Comparison of ENCODE assay signal across 9 cellular contexts in the genomic region with DNA sequence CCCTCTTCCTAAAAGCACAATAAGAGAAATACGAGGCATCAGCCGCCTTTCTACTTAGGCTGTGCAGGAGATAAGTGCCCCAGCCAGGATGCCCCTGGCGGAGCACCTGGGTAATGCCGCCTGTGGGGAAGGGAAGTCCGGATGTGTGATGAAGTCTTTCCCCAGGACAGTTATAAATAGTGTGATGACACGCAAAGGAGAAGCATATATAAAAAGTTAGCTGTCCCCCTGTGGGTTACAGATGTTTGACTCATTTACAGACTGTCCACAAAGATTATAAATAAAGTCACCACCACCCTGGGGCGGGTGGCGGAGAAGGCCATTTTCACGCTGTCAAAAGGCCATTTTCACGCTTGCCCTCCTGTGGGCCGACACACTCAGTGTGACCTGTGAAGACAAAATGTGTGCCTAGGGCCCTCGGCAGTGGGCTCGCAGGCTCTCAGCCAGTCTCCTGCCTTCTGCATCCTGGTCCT. TPM values are rescaled to one million over a fixed set of nuclear protein-coding genes. Genes with fewer than 3 reads are reported as not detected.
DNase-seq lines count a peak whose midpoint lies in the region; ATAC-seq, FAIRE-seq and TF ChIP-seq lines count a peak whose summit lies in the region.
"Had no signal": no experiment of that assay in that cellular context is flagged by ENCODE, and none has a peak within 500 bp of the region (broad histone marks: within the 10 kb centered on the region; RNA-seq: fewer than 3 reads in every experiment).

No MANE protein-coding gene starts in this region.

- H3K4me1 Mint-ChIP-seq in immature natural killer cell, result peaks cover 0 to 3% of the 10 kb centered on the region in 2 donors

- H3K4me3 Mint-ChIP-seq in immature natural killer cell, result no peak overlapping the region

- no peaks in the 10 kb centered on the region for H3K36me3 Mint-ChIP-seq in immature natural killer cell

- H3K4me1 ChIP-seq in thoracic aorta (ENCODE audit: control insufficient read depth in 1 of 2, low read depth in 2 of 2), result peaks cover 0 to 8% of the 10 kb centered on the region in 2 donors
- H3K4me1 ChIP-seq in esophagus muscularis mucosa, result peaks cover 17 to 28% (median 21%) of the 10 kb centered on the region in 4 donors

- H3K9me3 ChIP-seq in thoracic aorta (no peaks in the 10 kb centered on the region), esophagus muscularis mucosa (no peaks in the 10 kb centered on the region)

- 77% methylated on average over 13 of the region's 13 CpGs for WGBS in esophagus muscularis mucosa

- no peak overlapping the region for H3K27ac Mint-ChIP-seq in immature natural killer cell

- no peaks in the 10 kb centered on the region for H3K9me3 Mint-ChIP-seq in immature natural killer cell

- TF ChIP-seq CTCF in NB4 (IDR thresholded peaks at IDR 0.05; ENCODE audit: low read depth, low read length) (peak; percentile 77), thoracic aorta (IDR thresholded peaks at IDR 0.05) (peak; percentile 9), esophagus muscularis mucosa (IDR thresholded peaks at IDR 0.05) (peak in 1 of 3 experiments; percentile 45)

- H3K27me3 ChIP-seq in thoracic aorta (replicated peaks; ENCODE audit: insufficient read depth) (no peaks in the 10 kb centered on the region), esophagus muscularis mucosa (peaks cover 0 to 27% (median 0%) of the 10 kb centered on the region in 4 donors)

- no peaks in the 10 kb centered on the region for H3K36me3 ChIP-seq in thoracic aorta
- H3K36me3 ChIP-seq in esophagus muscularis mucosa, result no peaks in the 10 kb centered on the region

- TF ChIP-seq EP300 in esophagus muscularis mucosa (IDR thresholded peaks at IDR 0.05), result no peak

- peak; percentile 58 for DNase-seq in COLO829 (ENCODE audit: low spot score)
- DNase-seq in GM19239 (ENCODE audit: insufficient read length, low spot score), result no peak
- peak; percentile 89 for DNase-seq in NB4 (ENCODE audit: low read depth)
- peak; percentile 25 to 32 for DNase-seq in activated CD4-positive, alpha-beta T cell treated with anti-CD3 and anti-CD28 coated beads, Interleukin-2, amount 50 U/mL, for 4 hours
- peak; percentile 54 for DNase-seq in left ventricle myocardium superior
- no peak for DNase-seq in thoracic aorta (ENCODE audit: low spot score)
- DNase-seq in esophagus muscularis mucosa (ENCODE audit: extremely low spot score), result no peak
- no peak for DNase-seq in immature natural killer cell
- DNase-seq: left cardiac atrium had no signal

- ATAC-seq in left ventricle myocardium superior, result peak; percentile 42
- ATAC-seq in thoracic aorta (ENCODE audit: insufficient number of reproducible peaks, low FRiP score, low read depth), result no peak

- H3K27ac ChIP-seq in thoracic aorta (no peak overlapping the region), esophagus muscularis mucosa (replicated peaks in 1 of 4) (peak overlapping the region in 1 of 4 donors; percentile 30)

- peak; percentile 100 for FAIRE-seq in GM19239 (lab: Jason Lieb, UNC)

- TF ChIP-seq POLR2A in NB4 (IDR thresholded peaks at IDR 0.05; ENCODE audit: extremely low read depth, insufficient read length), result no peak
- no peak for TF ChIP-seq POLR2A in esophagus muscularis mucosa (IDR thresholded peaks at IDR 0.05; ENCODE audit: low read depth)

- intact Hi-C loops in left ventricle myocardium superior (cut with micrococcal nuclease), result loop anchor here (10.0 kb wide), 1 partner anchor 99 kb away; no protein-coding TSS in a partner anchor
- intact Hi-C loops in esophagus muscularis mucosa (cut with DNase I), result no loop called here

- H3K4me3 ChIP-seq in NB4 (ENCODE audit: low read depth, low read length) (no peak overlapping the region), thoracic aorta (no peak overlapping the region), esophagus muscularis mucosa (peak overlapping the region in 1 of 4 donors; percentile 18)

- peaks cover 7 to 13% (median 7%) of the 10 kb centered on the region in 3 donors for H3K27me3 Mint-ChIP-seq in immature natural killer cell (ENCODE audit: low read depth in 3 of 3)

RNA-seq across cellular contexts. Expression of a gene that starts 6.3 kb away (rescaled TPM):
- total RNA-seq in left ventricle myocardium superior (4.0 TPM), thoracic aorta (1 to 10 TPM in 1 of 2 donors, under 1 TPM in 1; 0.95 to 1.8 TPM), esophagus muscularis mucosa (10 to 100 TPM in 3 of 4 donors, 1 to 10 TPM in 1; 3.6 to 17.0 (median 12.4) TPM)
- polyA plus RNA-seq in immature natural killer cell, result not detected

Comparison
In these comparisons a context has a peak if more than half of its experiments do, and no peak if none do; other contexts are left out.
1. DNase-seq: peak in COLO829 (single experiment), NB4 (single experiment), activated CD4-positive, alpha-beta T cell treated with anti-CD3 and anti-CD28 coated beads, Interleukin-2, amount 50 U/mL, for 4 hours (2 of 2) and left ventricle myocardium superior (single experiment); none in GM19239 (single experiment), thoracic aorta (single experiment), esophagus muscularis mucosa (single experiment) and immature natural killer cell (0 of 3).